Comparison of ENCODE assay signal across 24 cellular contexts in the genomic region with DNA sequence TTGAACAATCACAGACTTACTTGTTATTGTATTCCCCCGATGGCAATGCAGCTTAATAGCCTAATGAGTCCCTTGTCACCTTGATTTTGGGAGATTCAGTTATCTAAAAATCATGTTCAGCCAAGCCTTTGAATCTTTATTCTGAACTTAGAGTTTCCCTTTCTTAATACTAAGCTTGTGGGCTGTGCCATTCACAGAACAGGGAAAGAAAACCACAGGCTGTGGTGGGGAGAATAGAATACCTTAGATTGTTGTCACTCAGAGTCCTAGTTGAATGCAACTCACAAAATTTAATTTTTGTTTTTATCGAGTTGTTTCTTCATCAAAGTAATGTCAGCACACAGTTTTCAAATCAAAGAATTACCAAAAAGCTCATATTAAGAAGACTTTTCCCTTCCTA. TPM values are rescaled to one million over a fixed set of nuclear protein-coding genes. Genes with fewer than 3 reads are reported as not detected.
DNase-seq lines count a peak whose midpoint lies in the region; TF ChIP-seq lines count a peak whose summit lies in the region.
"Had no signal": no experiment of that assay in that cellular context is flagged by ENCODE, and none has a peak within 500 bp of the region (broad histone marks: within the 10 kb centered on the region; RNA-seq: fewer than 3 reads in every experiment).

No MANE protein-coding gene starts in this region.

- H3K27me3 ChIP-seq in esophagus muscularis mucosa: no peaks in the 10 kb centered on the region
- H3K27me3 ChIP-seq: BE2C, Peyer's patch had no signal

- 86% methylated on average over 2 of the region's 2 CpGs for WGBS in esophagus muscularis mucosa

- no peak for TF ChIP-seq CTCF in esophagus muscularis mucosa (IDR thresholded peaks at IDR 0.05)

- intact Hi-C loops in esophagus muscularis mucosa (cut with DNase I): no loop called here

- no peaks in the 10 kb centered on the region for H3K9me3 ChIP-seq in esophagus muscularis mucosa
- H3K9me3 ChIP-seq: BE2C, Peyer's patch had no signal

- no peaks in the 10 kb centered on the region for H3K36me3 ChIP-seq in esophagus muscularis mucosa
- H3K36me3 ChIP-seq: BE2C, Peyer's patch had no signal

- TF ChIP-seq POLR2A in esophagus muscularis mucosa (IDR thresholded peaks at IDR 0.05; ENCODE audit: low read depth): no peak

- TF ChIP-seq EP300 in esophagus muscularis mucosa (IDR thresholded peaks at IDR 0.05): no peak

- no peaks in the 10 kb centered on the region for H3K4me1 ChIP-seq in esophagus muscularis mucosa
- H3K4me1 ChIP-seq: BE2C, Peyer's patch had no signal

- H3K27ac ChIP-seq in esophagus muscularis mucosa (replicated peaks in 1 of 4): no peak overlapping the region
- H3K27ac ChIP-seq: Peyer's patch had no signal

- no peak overlapping the region for H3K4me3 ChIP-seq in esophagus muscularis mucosa
- H3K4me3 ChIP-seq: GM12878, GM23338, Peyer's patch had no signal

- DNase-seq in LHCN-M2 (ENCODE audit: low read depth): peak; percentile 51
- peak; percentile 50 for DNase-seq in amniotic epithelial cell (ENCODE audit: low read depth)
- DNase-seq in myocyte (ENCODE audit: low read depth): peak; percentile 75
- no peak for DNase-seq in DMS53 treated with DMSO at 0.1 percent for 48 hours (lab: John Stamatoyannopoulos, UW; ENCODE audit: unreplicated experiment)
- no peak for DNase-seq in middle frontal gyrus (ENCODE audit: extremely low spot score, low spot score)
- no peak for DNase-seq in activated T-cell treated with anti-CD3 and anti-CD28 coated beads, Interleukin-2, amount 50 U/mL, for 48 hours
- no peak for DNase-seq in esophagus muscularis mucosa (ENCODE audit: extremely low spot score)
- DNase-seq: BE2C, Calu3, DND-41, H9, NCI-H1048, NCI-H1417, NCI-H1694, NCI-H2081, NCI-H2227 treated with DMSO at 0.1 percent for 48 hours, NCI-H69, Peyer's patch had no signal

RNA-seq across cellular contexts. Expression of gene RFPL4B, which starts 37.4 kb away (rescaled TPM):
- total RNA-seq in LHCN-M2 (2014; rRNA removed): not detected in 2 replicates
- polyA plus RNA-seq in LHCN-M2 (2012): not detected
- not detected in 2 replicates for total RNA-seq in myocyte
- not detected for polyA plus RNA-seq in myocyte (2012)
- not detected for total RNA-seq in esophagus muscularis mucosa
- total RNA-seq: A673, Calu3, GM12878, GM23338, H9, HT-29, NCI-H460, OCI-LY7, Peyer's patch had no signal
- polyA plus RNA-seq: GM23338 had no signal

Comparison
In these comparisons a context has a peak if more than half of its experiments do, and no peak if none do; other contexts are left out.
1. DNase-seq: peak in LHCN-M2 (single experiment), amniotic epithelial cell (single experiment) and myocyte (single experiment); none in DMS53 treated with DMSO at 0.1 percent for 48 hours (single experiment), middle frontal gyrus (single experiment), activated T-cell treated with anti-CD3 and anti-CD28 coated beads, Interleukin-2, amount 50 U/mL, for 48 hours (0 of 2) and esophagus muscularis mucosa (single experiment).